8 cellular contexts compared by ENCODE assay signal in genomic region chrX:123962794-123963373, GRCh38. TPM values are rescaled to one million over a fixed set of nuclear protein-coding genes. Genes with fewer than 3 reads are reported as not detected.
DNase-seq lines count a peak whose midpoint lies in the region; ATAC-seq and TF ChIP-seq lines count a peak whose summit lies in the region.

No MANE protein-coding gene starts in this region.

- CTCF ChIA-PET in AG04449 (lab: Yijun Ruan, JAX), result no interaction called here
- CTCF ChIA-PET in activated B cell treated with CpG ODN at 0.5 μM for 24 hours (lab: Charles Lee), result no interaction called here

- no peaks in the 10 kb centered on the region for H3K36me3 ChIP-seq in spleen

- ATAC-seq in GM19023 (IDR thresholded peaks at IDR 0.05; ENCODE audit: unreplicated experiment) (peak; percentile 55), HG03280 (IDR thresholded peaks at IDR 0.05; ENCODE audit: unreplicated experiment) (peak; percentile 48), activated B cell treated with CpG ODN at 0.5 μM for 24 hours (ENCODE audit: low read depth) (peak; percentile 41)

- no peak for TF ChIP-seq CTCF in AG04449 (IDR thresholded peaks at IDR 0.05; ENCODE audit: insufficient read depth, low read length, missing control alignments)
- TF ChIP-seq CTCF in activated B cell treated with CpG ODN at 0.5 μM for 24 hours (IDR thresholded peaks at IDR 0.05), result no peak
- TF ChIP-seq CTCF in spleen (IDR thresholded peaks at IDR 0.05 in 8 of 11, conservative IDR thresholded peaks at IDR 0.05 in 3 of 11), result peak in 2 of 11 experiments; percentile 10

- peaks cover 29% of the 10 kb centered on the region for H3K36me3 Mint-ChIP-seq in activated B cell treated with CpG ODN at 0.5 μM for 24 hours (ENCODE audit: low read depth)

- peak overlapping the region; percentile 72 for H3K4me3 ChIP-seq in AG04449 (ENCODE audit: low read depth, low read length)
- H3K4me3 ChIP-seq in spleen, result peak overlapping the region; percentile 37 to 82 (median 57)

- intact Hi-C loops in activated B cell treated with CpG ODN at 0.5 μM for 24 hours (cut with micrococcal nuclease) (loop anchor here (2.0 to 10.0 kb wide), 4 partner anchors 20 to 424 kb away; no protein-coding TSS in a partner anchor), spleen (cut with DNase I; ENCODE audit: low total_unique reads) (no loop called here)

- DNase-seq in AG04449 (ENCODE audit: low read depth, low spot score) (peak; percentile 77), NCI-H226 (peak; percentile 92), activated B cell treated with CpG ODN at 0.5 μM for 24 hours (peak; percentile 44), caudate nucleus (lab: John Stamatoyannopoulos, UW) (peak in 60 of 61 donors; percentile 1 to 91 (median 66)), iris pigment epithelial cell (ENCODE audit: low read depth) (peak; percentile 96), spleen (peak; percentile 92)

- H3K27ac Mint-ChIP-seq in activated B cell treated with CpG ODN at 0.5 μM for 24 hours, result peak overlapping the region; percentile 99

- POLR2A ChIA-PET in AG04449 (lab: Yijun Ruan, JAX), result no interaction called here
- POLR2A ChIA-PET in activated B cell treated with CpG ODN at 0.5 μM for 24 hours (lab: Charles Lee), result interaction anchor here (0.6 to 1.4 kb wide), 5 partner anchors 16 to 103 kb away, joined by 3 to 7 read pairs (median 4); partner anchors contain the start of gene XIAP

- TF ChIP-seq POLR2A in spleen (IDR thresholded peaks at IDR 0.05), result peak in 1 of 3 donors; percentile 76

- H3K9me3 Mint-ChIP-seq in activated B cell treated with CpG ODN at 0.5 μM for 24 hours, result no peaks in the 10 kb centered on the region

- no peaks in the 10 kb centered on the region for H3K27me3 Mint-ChIP-seq in activated B cell treated with CpG ODN at 0.5 μM for 24 hours

- peaks cover 41% of the 10 kb centered on the region for H3K4me1 Mint-ChIP-seq in activated B cell treated with CpG ODN at 0.5 μM for 24 hours

- WGBS in spleen, 5 donors, result 0 to 38% (median 1%) methylated on average over 14 to 22 of the region's 22 CpGs

- peaks cover 8 to 56% (median 23%) of the 10 kb centered on the region in 6 donors for H3K4me1 ChIP-seq in spleen

- no peaks in the 10 kb centered on the region for H3K9me3 ChIP-seq in spleen

- no peaks in the 10 kb centered on the region for H3K27me3 ChIP-seq in spleen (replicated peaks in 1 of 7)

- H3K27ac ChIP-seq in caudate nucleus (ENCODE audit: low read depth, low read length) (peak overlapping the region; percentile 99), spleen (peak overlapping the region; percentile 84 to 99 (median 99))

- H3K4me3 Mint-ChIP-seq in activated B cell treated with CpG ODN at 0.5 μM for 24 hours, result peak overlapping the region; percentile 93

RNA-seq across cellular contexts. Expression of gene STAG2, which starts 1.4 kb away (rescaled TPM):
- total RNA-seq in activated B cell treated with CpG ODN at 0.5 μM for 24 hours (84.0 and 86.6 TPM in 2 replicates), spleen (100 to 1,000 TPM in 3 of 7 donors, 10 to 100 TPM in 4; 83.3 to 106 (median 97.8) TPM)
- polyA plus RNA-seq in spleen, result 10 to 100 TPM; 17.9 to 23.0 (median 21.6) TPM

Comparison
In these comparisons a context has a peak if more than half of its experiments do, and no peak if none do; other contexts are left out.
1. Peak in every context shown above with its lines: DNase-seq, ATAC-seq, H3K4me3 ChIP-seq and H3K27ac ChIP-seq.
2. DNase-seq: peak in every context shown above with its lines; median percentile 96 in iris pigment epithelial cell; 92 in NCI-H226; 92 in spleen; 77 in AG04449; 66 in caudate nucleus; 44 in activated B cell treated with CpG ODN at 0.5 μM for 24 hours.